8 cellular contexts compared by ENCODE assay signal in genomic region chr6:25369450-25370086, GRCh38.
DNase-seq lines count a peak whose midpoint lies in the region; ATAC-seq and TF ChIP-seq lines count a peak whose summit lies in the region.

No MANE protein-coding gene starts in this region.

- CTCF ChIA-PET in WTC11 (lab: Charles Lee), result interaction anchor here (0.6 to 1.6 kb wide), 5 partner anchors 27 to 120 kb away, joined by 3 to 6 read pairs (median 3); no protein-coding TSS in a partner anchor

- POLR2A ChIA-PET in WTC11 (lab: Charles Lee), result interaction anchor here (0.5 to 0.6 kb wide), 2 partner anchors 38 to 89 kb away, joined by 4 to 6 read pairs; no protein-coding TSS in a partner anchor

- H3K4me1 Mint-ChIP-seq in WTC11 (peaks cover 71% of the 10 kb centered on the region), glutamatergic neuron (ENCODE audit: low read depth, unreplicated experiment) (peaks cover 20% of the 10 kb centered on the region)
- H3K4me1 Mint-ChIP-seq in stimulated activated memory B cell treated with anti-CD40 and anti-IgM and Interleukin-4, amounts not matched to agents 10 μg/mL and 1 μg/mL and 100 μg/mL, for 72 hours, result peaks cover 53% of the 10 kb centered on the region

- ATAC-seq in WTC11 (peak; percentile 66), HG02981 (IDR thresholded peaks at IDR 0.05; ENCODE audit: unreplicated experiment) (no peak), GM21576 (IDR thresholded peaks at IDR 0.05; ENCODE audit: unreplicated experiment) (no peak)
- ATAC-seq in stimulated activated memory B cell treated with anti-CD40 and anti-IgM and Interleukin-4, amounts not matched to agents 10 μg/mL and 1 μg/mL and 100 μg/mL, for 72 hours, result no peak

- DNase-seq in Jurkat, Clone E6-1 (ENCODE audit: low read depth, low spot score), result peak; percentile 22
- no peak for DNase-seq in WTC11 (ENCODE audit: low spot score)
- DNase-seq in glutamatergic neuron, result no peak
- DNase-seq in AG08396 (ENCODE audit: low spot score), result no peak

- peak overlapping the region; percentile 53 for H3K27ac ChIP-seq in 22Rv1

- H3K9me3 Mint-ChIP-seq in WTC11 (peaks cover 8% of the 10 kb centered on the region; the same call in 1 of the 2 replicates), glutamatergic neuron (ENCODE audit: unreplicated experiment) (peaks cover 2% of the 10 kb centered on the region)
- peaks cover 4% of the 10 kb centered on the region for H3K9me3 Mint-ChIP-seq in stimulated activated memory B cell treated with anti-CD40 and anti-IgM and Interleukin-4, amounts not matched to agents 10 μg/mL and 1 μg/mL and 100 μg/mL, for 72 hours

- H3K36me3 Mint-ChIP-seq in WTC11 (no peaks in the 10 kb centered on the region; the same call in 1 of the 2 replicates), glutamatergic neuron (ENCODE audit: unreplicated experiment) (no peaks in the 10 kb centered on the region)
- H3K36me3 Mint-ChIP-seq in stimulated activated memory B cell treated with anti-CD40 and anti-IgM and Interleukin-4, amounts not matched to agents 10 μg/mL and 1 μg/mL and 100 μg/mL, for 72 hours, result peaks cover 9% of the 10 kb centered on the region

- no peak overlapping the region for H3K4me3 ChIP-seq in Jurkat, Clone E6-1 (ENCODE audit: low read length)

- TF ChIP-seq CTCF in 22Rv1 (IDR thresholded peaks at IDR 0.05) (no peak), WTC11 (IDR thresholded peaks at IDR 0.05) (no peak), glutamatergic neuron (IDR thresholded peaks at IDR 0.05; ENCODE audit: partially characterized antibody, unreplicated experiment) (no peak)

- H3K27me3 Mint-ChIP-seq in WTC11 (ENCODE audit: low read depth) (no peaks in the 10 kb centered on the region), glutamatergic neuron (ENCODE audit: unreplicated experiment) (no peaks in the 10 kb centered on the region)
- H3K27me3 Mint-ChIP-seq in stimulated activated memory B cell treated with anti-CD40 and anti-IgM and Interleukin-4, amounts not matched to agents 10 μg/mL and 1 μg/mL and 100 μg/mL, for 72 hours, result peaks cover 14% of the 10 kb centered on the region

- H3K4me3 Mint-ChIP-seq in WTC11 (no peak overlapping the region), glutamatergic neuron (ENCODE audit: unreplicated experiment) (no peak overlapping the region)
- peak overlapping the region; percentile 18 for H3K4me3 Mint-ChIP-seq in stimulated activated memory B cell treated with anti-CD40 and anti-IgM and Interleukin-4, amounts not matched to agents 10 μg/mL and 1 μg/mL and 100 μg/mL, for 72 hours

- peak overlapping the region; percentile 75 for H3K27ac Mint-ChIP-seq in WTC11
- peak overlapping the region; percentile 35 for H3K27ac Mint-ChIP-seq in glutamatergic neuron (ENCODE audit: unreplicated experiment)
- H3K27ac Mint-ChIP-seq in stimulated activated memory B cell treated with anti-CD40 and anti-IgM and Interleukin-4, amounts not matched to agents 10 μg/mL and 1 μg/mL and 100 μg/mL, for 72 hours, result peak overlapping the region; percentile 62

TF ChIP-seq in WTC11, 78 proteins besides CTCF, POLR2A, EP300 and RAD21:
- no peak for TF ChIP-seq JAZF1 (CRISPR knock-in tag; IDR thresholded peaks at IDR 0.05)
- TF ChIP-seq ZNF317 (CRISPR knock-in tag; IDR thresholded peaks at IDR 0.05; ENCODE audit: borderline replicate concordance, low read depth), result no peak
TF ChIP-seq in WTC11: peak in this region for 0.
